1 cellular context compared by ENCODE assay signal in genomic region chr11:7582338-7582985, GRCh38.
TF ChIP-seq lines count a peak whose summit lies in the region.

No MANE protein-coding gene starts in this region.

TF ChIP-seq in WTC11, 78 proteins besides CTCF, POLR2A, EP300 and RAD21 (continued from another document):
- TF ChIP-seq STAT6 (CRISPR knock-in tag; conservative IDR thresholded peaks at IDR 0.05; ENCODE audit: low read depth), result no peak
- TF ChIP-seq PRRX2 (CRISPR knock-in tag; IDR thresholded peaks at IDR 0.05), result no peak
- no peak for TF ChIP-seq ATF2 (CRISPR knock-in tag; IDR thresholded peaks at IDR 0.05; ENCODE audit: borderline replicate concordance, low read depth)
- TF ChIP-seq PREB (CRISPR knock-in tag; IDR thresholded peaks at IDR 0.05; ENCODE audit: borderline replicate concordance), result no peak
